16 cellular contexts compared by ENCODE assay signal in genomic region chr10:29836396-29836795, GRCh38.
A peak's percentile ranks its signal among the peaks of the same experiment; 100 is the strongest.
DNase-seq lines count a peak whose midpoint lies in the region; ATAC-seq, FAIRE-seq and TF ChIP-seq lines count a peak whose summit lies in the region.
"Had no signal": no experiment of that assay in that cellular context is flagged by ENCODE, and none has a peak within 500 bp of the region (broad histone marks: within the 10 kb centered on the region; RNA-seq: fewer than 3 reads in every experiment).

No MANE protein-coding gene starts in this region.

- H3K4ac ChIP-seq in mesenchymal stem cell (ENCODE audit: low read depth in 1 of 2, low read length in 2 of 2): no peak overlapping the region

- no peak overlapping the region for H2AFZ ChIP-seq in mesenchymal stem cell (ENCODE audit: low read depth, low read length)

- no peak overlapping the region for H2BK15ac ChIP-seq in mesenchymal stem cell (ENCODE audit: low read depth, poor library complexity, severe bottlenecking)

- no peak overlapping the region for H3K23ac ChIP-seq in mesenchymal stem cell (ENCODE audit: low read length in 2 of 2)

- H2BK5ac ChIP-seq in mesenchymal stem cell (ENCODE audit: low read depth, low read length, poor library complexity, severe bottlenecking): no peak overlapping the region

- H3K4me3 ChIP-seq in left ventricle myocardium inferior (no peak overlapping the region), right atrium auricular region (no peak overlapping the region), mesenchymal stem cell (ENCODE audit: insufficient read depth in 1 of 2, low read depth in 1 of 2, low read length in 2 of 2) (no peak overlapping the region), sigmoid colon (no peak overlapping the region)
- H3K4me3 ChIP-seq: A549 had no signal

- ATAC-seq in HG03571 (IDR thresholded peaks at IDR 0.05; ENCODE audit: unreplicated experiment): no peak
- ATAC-seq: A549 had no signal

- peaks cover 47% of the 10 kb centered on the region for H3K4me1 ChIP-seq in left ventricle myocardium inferior
- H3K4me1 ChIP-seq in right atrium auricular region: peaks cover 0 to 18% of the 10 kb centered on the region in 2 donors
- H3K4me1 ChIP-seq in mesenchymal stem cell (ENCODE audit: control insufficient read depth, insufficient read depth, low read depth, low read length): peaks cover 2% of the 10 kb centered on the region
- H3K4me1 ChIP-seq in sigmoid colon: peaks cover 0 to 85% (median 68%) of the 10 kb centered on the region in 4 donors
- H3K4me1 ChIP-seq: A549 had no signal

- H2AK5ac ChIP-seq in mesenchymal stem cell (ENCODE audit: low read length, severe bottlenecking): no peak overlapping the region

- H4K91ac ChIP-seq in mesenchymal stem cell (ENCODE audit: low read length): no peak overlapping the region

- no peak overlapping the region for H3K9ac ChIP-seq in mesenchymal stem cell (ENCODE audit: low read length)

- WGBS in mesenchymal stem cell: 97% methylated on average over 4 of the region's 4 CpGs
- WGBS in sigmoid colon, 2 donors: 94 to 95% methylated on average over 4 of the region's 4 CpGs

- DNase-seq in left ventricle myocardium inferior (no peak), right atrium auricular region (ENCODE audit: low spot score) (no peak), mesenchymal stem cell (no peak), sigmoid colon (no peak), urothelium cell line (ENCODE audit: low spot score) (no peak), NCI-H524 (lab: John Stamatoyannopoulos, UW) (no peak)
- no peak for DNase-seq in NK-92 treated with Interleukin-12 subunit alpha and Interleukin-12 subunit beta, amount 100 ng/mL, for 24 hours (lab: John Stamatoyannopoulos, UW)
- DNase-seq: BE2C; CD4-positive, alpha-beta memory T cell; DND-41; GDM1; HCEC 1CT; HFFc6 had no signal

- no peak overlapping the region for H3K18ac ChIP-seq in mesenchymal stem cell (ENCODE audit: low read depth in 1 of 2, low read length in 2 of 2)

- H3K27me3 ChIP-seq in left ventricle myocardium inferior (ENCODE audit: low read depth) (no peaks in the 10 kb centered on the region), right atrium auricular region (no peaks in the 10 kb centered on the region), mesenchymal stem cell (ENCODE audit: control insufficient read depth in 1 of 2, insufficient read depth in 1 of 2, low read length in 2 of 2) (peaks cover 0 to 33% of the 10 kb centered on the region in 2 experiments), sigmoid colon (no peaks in the 10 kb centered on the region)
- H3K27me3 ChIP-seq: BE2C had no signal

- H3K9me3 ChIP-seq in left ventricle myocardium inferior (replicated peaks): no peaks in the 10 kb centered on the region
- no peaks in the 10 kb centered on the region for H3K9me3 ChIP-seq in right atrium auricular region
- H3K9me3 ChIP-seq in mesenchymal stem cell (ENCODE audit: control insufficient read depth, low read length): no peaks in the 10 kb centered on the region
- H3K9me3 ChIP-seq in sigmoid colon: no peaks in the 10 kb centered on the region
- H3K9me3 ChIP-seq: A549, BE2C had no signal

- H4K8ac ChIP-seq in mesenchymal stem cell (ENCODE audit: low read length): no peak overlapping the region

- no peak overlapping the region for H3K4me2 ChIP-seq in mesenchymal stem cell (ENCODE audit: low read length, poor library complexity, severe bottlenecking)
- H3K4me2 ChIP-seq: A549 had no signal

- no peak for TF ChIP-seq EP300 in sigmoid colon (IDR thresholded peaks at IDR 0.05)

- H3K36me3 ChIP-seq in left ventricle myocardium inferior: no peaks in the 10 kb centered on the region
- H3K36me3 ChIP-seq in right atrium auricular region: no peaks in the 10 kb centered on the region
- H3K36me3 ChIP-seq in mesenchymal stem cell (ENCODE audit: control insufficient read depth in 1 of 2, insufficient read depth in 2 of 2, low read depth in 1 of 2, low read length in 2 of 2): no peaks in the 10 kb centered on the region
- no peaks in the 10 kb centered on the region for H3K36me3 ChIP-seq in sigmoid colon
- H3K36me3 ChIP-seq: BE2C had no signal

- H3K14ac ChIP-seq in mesenchymal stem cell (ENCODE audit: low read length in 2 of 2): no peak overlapping the region

- H3K27ac ChIP-seq in left ventricle myocardium inferior (replicated peaks) (peak overlapping the region; percentile 3), right atrium auricular region (no peak overlapping the region), mesenchymal stem cell (ENCODE audit: low read length, poor library complexity, severe bottlenecking) (no peak overlapping the region), sigmoid colon (peak overlapping the region; percentile 88 to 97 (median 96))
- H3K27ac ChIP-seq: A549, C4-2B had no signal

- peak; percentile 30 for FAIRE-seq in urothelium cell line (lab: Jason Lieb, UNC)
- FAIRE-seq: A549 had no signal

- no peak overlapping the region for H2BK120ac ChIP-seq in mesenchymal stem cell (ENCODE audit: low read depth, low read length)

- peak overlapping the region; percentile 29 to 38 for H2BK12ac ChIP-seq in mesenchymal stem cell (ENCODE audit: low read length in 2 of 2)

- H3K79me1 ChIP-seq in mesenchymal stem cell (replicated peaks; ENCODE audit: low read length, poor library complexity, severe bottlenecking): no peaks in the 10 kb centered on the region

- TF ChIP-seq CTCF in left ventricle myocardium inferior (IDR thresholded peaks at IDR 0.05; ENCODE audit: borderline replicate concordance) (no peak), right atrium auricular region (IDR thresholded peaks at IDR 0.05) (no peak), sigmoid colon (IDR thresholded peaks at IDR 0.05) (no peak)

- intact Hi-C loops in left ventricle myocardium inferior (cut with micrococcal nuclease) (loop anchor here (10.0 kb wide), 1 partner anchor 92 kb away; no protein-coding TSS in a partner anchor), sigmoid colon (cut with DNase I) (loop anchor here (5.0 kb wide), 1 partner anchor 39 kb away; no protein-coding TSS in a partner anchor)

- TF ChIP-seq POLR2A in sigmoid colon (IDR thresholded peaks at IDR 0.05): no peak

Comparison
In these comparisons a context has a peak if more than half of its experiments do, and no peak if none do; other contexts are left out.
1. H3K27ac ChIP-seq: peak in left ventricle myocardium inferior (single experiment) and sigmoid colon (4 of 4); none in right atrium auricular region (0 of 2) and mesenchymal stem cell (single experiment).